In the genomic region with DNA sequence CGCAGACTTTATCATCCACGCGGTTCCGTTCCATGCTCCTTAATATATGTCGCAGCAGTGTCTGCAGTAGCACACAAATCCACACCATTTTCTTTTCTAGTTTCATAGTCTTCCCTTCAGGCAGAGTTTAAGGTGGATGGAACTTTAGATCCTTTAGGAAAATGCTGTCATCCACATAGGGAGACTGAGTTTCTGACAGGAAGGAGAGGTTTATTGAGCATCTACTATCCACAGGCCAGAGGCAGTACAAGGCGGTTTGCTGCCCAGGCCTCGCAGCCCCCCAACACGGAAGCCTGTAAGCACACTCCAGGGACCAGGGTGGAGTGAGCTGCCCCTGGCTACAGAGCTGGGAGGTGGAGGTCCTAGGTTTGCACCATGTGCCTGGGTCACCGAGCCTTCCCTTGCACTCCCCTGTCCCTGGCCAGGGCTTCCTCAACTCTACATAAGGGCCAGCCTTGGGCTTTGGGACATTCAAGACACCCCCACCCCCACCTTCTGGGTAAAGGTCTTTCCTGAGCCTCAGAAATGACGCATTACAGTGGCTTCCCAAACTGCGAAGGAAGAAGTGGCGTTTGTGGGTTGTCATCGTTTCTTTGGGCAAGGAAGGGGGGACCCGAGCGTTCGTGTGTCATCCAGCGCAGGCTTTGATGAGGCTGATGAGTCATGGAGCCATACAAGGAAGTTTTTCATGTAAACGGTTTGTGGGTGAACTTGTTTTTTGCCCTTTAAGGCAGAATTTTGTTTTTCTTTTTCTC, we compare ENCODE assay signal across 8 cellular contexts.
DNase-seq lines count a peak whose midpoint lies in the region; ATAC-seq and TF ChIP-seq lines count a peak whose summit lies in the region.

No MANE protein-coding gene starts in this region.

- in situ Hi-C loops in brain microvascular endothelial cell (cut with HindIII; ENCODE audit: low pct_ligation_motif_present, low sequenced_read_pairs) = no loop called here

- no peaks in the 10 kb centered on the region for H3K27me3 ChIP-seq in HL-60 (ENCODE audit: insufficient read depth, poor library complexity, severe bottlenecking)
- no peaks in the 10 kb centered on the region for H3K27me3 ChIP-seq in brain microvascular endothelial cell (replicated peaks)

- ATAC-seq in WTC11 (no peak), HG03457 (IDR thresholded peaks at IDR 0.05; ENCODE audit: unreplicated experiment) (no peak), HG03139 (IDR thresholded peaks at IDR 0.05; ENCODE audit: unreplicated experiment) (no peak)

- H3K27ac ChIP-seq in HL-60 (replicated peaks) = peak overlapping the region; percentile 65
- H3K27ac ChIP-seq in brain microvascular endothelial cell = peak overlapping the region; percentile 64

- no peaks in the 10 kb centered on the region; the same call in 1 of the 2 replicates for H3K27me3 Mint-ChIP-seq in WTC11 (ENCODE audit: low read depth)

- H3K4me1 Mint-ChIP-seq in WTC11 = peaks cover 62% of the 10 kb centered on the region

- DNase-seq in HL-60 (ENCODE audit: low read depth in 1 of 2, low spot score in 1 of 2) = peak; percentile 66 to 75
- no peak for DNase-seq in WTC11 (ENCODE audit: low spot score)
- DNase-seq in brain microvascular endothelial cell = peak; percentile 89
- DNase-seq in occipital lobe (lab: John Stamatoyannopoulos, UW) = peak; percentile 21
- DNase-seq in SHP77 treated with DMSO at 0.1 percent for 48 hours (lab: John Stamatoyannopoulos, UW) = no peak
- no peak for DNase-seq in NCI-H510A treated with DMSO at 0.1 percent for 48 hours (lab: John Stamatoyannopoulos, UW)

- no peak for TF ChIP-seq CTCF in HL-60 (IDR thresholded peaks at IDR 0.05; ENCODE audit: insufficient read depth, low read length)
- TF ChIP-seq CTCF in WTC11 (IDR thresholded peaks at IDR 0.05) = no peak
- TF ChIP-seq CTCF in brain microvascular endothelial cell (IDR thresholded peaks at IDR 0.05; ENCODE audit: low read depth, low read length, missing control alignments) = no peak

- H3K4me3 ChIP-seq in HL-60 (replicated peaks; ENCODE audit: insufficient read depth, low read length) (no peak overlapping the region), brain microvascular endothelial cell (ENCODE audit: low read depth, low read length) (no peak overlapping the region)

- peak overlapping the region; percentile 78 for H3K27ac Mint-ChIP-seq in WTC11

- no peaks in the 10 kb centered on the region for H3K9me3 Mint-ChIP-seq in WTC11

- CTCF ChIA-PET in WTC11 (lab: Charles Lee) = interaction anchor here (1.0 to 3.8 kb wide), 6 partner anchors 9 to 105 kb away, joined by 3 to 19 read pairs (median 3); no protein-coding TSS in a partner anchor

- POLR2A ChIA-PET in WTC11 (lab: Charles Lee) = no interaction called here

- no peaks in the 10 kb centered on the region for H3K36me3 Mint-ChIP-seq in WTC11

- H3K36me3 ChIP-seq in brain microvascular endothelial cell (replicated peaks) = no peaks in the 10 kb centered on the region

- no peak overlapping the region for H3K4me3 Mint-ChIP-seq in WTC11

TF ChIP-seq in WTC11, 78 proteins besides CTCF, POLR2A, EP300 and RAD21 (continues in another document):
- TF ChIP-seq ATF6 (CRISPR knock-in tag; IDR thresholded peaks at IDR 0.05) (no peak), TEAD4 (CRISPR knock-in tag; IDR thresholded peaks at IDR 0.05) (no peak), NR1H2 (CRISPR knock-in tag; IDR thresholded peaks at IDR 0.05) (no peak), PRDM15 (CRISPR knock-in tag; IDR thresholded peaks at IDR 0.05) (no peak), EMX1 (CRISPR knock-in tag; IDR thresholded peaks at IDR 0.05) (no peak)
- TF ChIP-seq, protein P1, sequence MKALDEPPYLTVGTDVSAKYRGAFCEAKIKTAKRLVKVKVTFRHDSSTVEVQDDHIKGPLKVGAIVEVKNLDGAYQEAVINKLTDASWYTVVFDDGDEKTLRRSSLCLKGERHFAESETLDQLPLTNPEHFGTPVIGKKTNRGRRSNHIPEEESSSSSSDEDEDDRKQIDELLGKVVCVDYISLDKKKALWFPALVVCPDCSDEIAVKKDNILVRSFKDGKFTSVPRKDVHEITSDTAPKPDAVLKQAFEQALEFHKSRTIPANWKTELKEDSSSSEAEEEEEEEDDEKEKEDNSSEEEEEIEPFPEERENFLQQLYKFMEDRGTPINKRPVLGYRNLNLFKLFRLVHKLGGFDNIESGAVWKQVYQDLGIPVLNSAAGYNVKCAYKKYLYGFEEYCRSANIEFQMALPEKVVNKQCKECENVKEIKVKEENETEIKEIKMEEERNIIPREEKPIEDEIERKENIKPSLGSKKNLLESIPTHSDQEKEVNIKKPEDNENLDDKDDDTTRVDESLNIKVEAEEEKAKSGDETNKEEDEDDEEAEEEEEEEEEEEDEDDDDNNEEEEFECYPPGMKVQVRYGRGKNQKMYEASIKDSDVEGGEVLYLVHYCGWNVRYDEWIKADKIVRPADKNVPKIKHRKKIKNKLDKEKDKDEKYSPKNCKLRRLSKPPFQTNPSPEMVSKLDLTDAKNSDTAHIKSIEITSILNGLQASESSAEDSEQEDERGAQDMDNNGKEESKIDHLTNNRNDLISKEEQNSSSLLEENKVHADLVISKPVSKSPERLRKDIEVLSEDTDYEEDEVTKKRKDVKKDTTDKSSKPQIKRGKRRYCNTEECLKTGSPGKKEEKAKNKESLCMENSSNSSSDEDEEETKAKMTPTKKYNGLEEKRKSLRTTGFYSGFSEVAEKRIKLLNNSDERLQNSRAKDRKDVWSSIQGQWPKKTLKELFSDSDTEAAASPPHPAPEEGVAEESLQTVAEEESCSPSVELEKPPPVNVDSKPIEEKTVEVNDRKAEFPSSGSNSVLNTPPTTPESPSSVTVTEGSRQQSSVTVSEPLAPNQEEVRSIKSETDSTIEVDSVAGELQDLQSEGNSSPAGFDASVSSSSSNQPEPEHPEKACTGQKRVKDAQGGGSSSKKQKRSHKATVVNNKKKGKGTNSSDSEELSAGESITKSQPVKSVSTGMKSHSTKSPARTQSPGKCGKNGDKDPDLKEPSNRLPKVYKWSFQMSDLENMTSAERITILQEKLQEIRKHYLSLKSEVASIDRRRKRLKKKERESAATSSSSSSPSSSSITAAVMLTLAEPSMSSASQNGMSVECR (CRISPR knock-in tag; IDR thresholded peaks at IDR 0.05; ENCODE audit: borderline replicate concordance) = no peak

Comparison
In these comparisons a context has a peak if more than half of its experiments do, and no peak if none do; other contexts are left out.
1. DNase-seq: peak in HL-60 (2 of 2), brain microvascular endothelial cell (single experiment) and occipital lobe (single experiment); none in WTC11 (single experiment), SHP77 treated with DMSO at 0.1 percent for 48 hours (single experiment) and NCI-H510A treated with DMSO at 0.1 percent for 48 hours (single experiment).